Comparison of ENCODE assay signal across 30 cellular contexts in genomic region chr17:75568412-75569255, GRCh38.
"Had no signal": no experiment of that assay in that cellular context is flagged by ENCODE, and none has a peak within 500 bp of the region (broad histone marks: within the 10 kb centered on the region; RNA-seq: fewer than 3 reads in every experiment).

No MANE protein-coding gene starts in this region.

- H3K27ac ChIP-seq: brain microvascular endothelial cell, epithelial cell of prostate, esophagus squamous epithelium, gastroesophageal sphincter had no signal

- H3K9me3 ChIP-seq: esophagus squamous epithelium, gastroesophageal sphincter had no signal

- FAIRE-seq: astrocyte, colon, endometrium, endothelial cell of umbilical vein had no signal

- H3K4me3 ChIP-seq: esophagus squamous epithelium, gastroesophageal sphincter had no signal

- H3K9me3 Mint-ChIP-seq: activated CD8-positive, alpha-beta T cell treated with anti-CD3 and anti-CD28 coated beads for 36 hours; activated T-cell treated with anti-CD3 and anti-CD28 coated beads, Interleukin-2, amount 50 U/mL, for 4 hours; activated T-helper 17 cell treated with anti-CD3 and anti-CD28 coated beads, Interleukin-2, amount 50 U/mL, for 72 hours; effector memory CD8-positive, alpha-beta T cell; WTC11 had no signal

- H3K4me1 ChIP-seq: gastroesophageal sphincter had no signal

- H3K27me3 Mint-ChIP-seq: activated CD8-positive, alpha-beta T cell treated with anti-CD3 and anti-CD28 coated beads for 36 hours; activated naive CD8-positive, alpha-beta T cell; activated T-helper 17 cell treated with anti-CD3 and anti-CD28 coated beads, Interleukin-2, amount 50 U/mL, for 72 hours; effector memory CD8-positive, alpha-beta T cell had no signal

- H3K27me3 ChIP-seq: brain microvascular endothelial cell, esophagus squamous epithelium, gastroesophageal sphincter had no signal

- H3K4me1 Mint-ChIP-seq: activated T-helper 17 cell treated with anti-CD3 and anti-CD28 coated beads, Interleukin-2, amount 50 U/mL, for 72 hours; WTC11 had no signal

- H3K27ac Mint-ChIP-seq: activated CD8-positive, alpha-beta T cell treated with anti-CD3 and anti-CD28 coated beads for 36 hours; activated naive CD8-positive, alpha-beta T cell; activated T-helper 17 cell treated with anti-CD3 and anti-CD28 coated beads, Interleukin-2, amount 50 U/mL, for 72 hours; WTC11 had no signal

- DNase-seq: activated CD4-positive, alpha-beta T cell treated with anti-CD3 and anti-CD28 coated beads for 48 hours; activated CD4-positive, alpha-beta T cell treated with anti-CD3 and anti-CD28 coated beads, Interleukin-2, amount 50 U/mL, for 1 hour; activated CD4-positive, alpha-beta T cell treated with anti-CD3 and anti-CD28 coated beads, Interleukin-2, amount 50 U/mL, for 48 hours; activated CD8-positive, alpha-beta memory T cell treated with anti-CD3 and anti-CD28 coated beads for 24 hours; activated CD8-positive, alpha-beta T cell treated with anti-CD3 and anti-CD28 coated beads for 36 hours; activated effector memory CD4-positive, alpha-beta T cell treated with Interleukin-2 at 50 U/mL for 16 hours; activated gamma-delta T cell treated with Interleukin-2 at 50 U/mL for 16 hours; activated naive CD4-positive, alpha-beta T cell treated with anti-CD3 and anti-CD28 coated beads, Interleukin-2, amount 50 U/mL, for 16 hours; activated naive CD4-positive, alpha-beta T cell treated with Interleukin-2 at 50 U/mL for 16 hours; activated T-cell treated with anti-CD3 and anti-CD28 coated beads, Interleukin-2, amount 50 U/mL, for 4 hours; amniotic stem cell; anterior cingulate cortex; brain microvascular endothelial cell; caudate nucleus; cortex of kidney; dermis blood vessel endothelial cell; effector CD4-positive, alpha-beta T cell; effector memory CD8-positive, alpha-beta T cell; esophagus squamous epithelium; foreskin melanocyte; T-helper 2 cell had no signal

- H3K36me3 ChIP-seq: brain microvascular endothelial cell had no signal

- H3K4me3 Mint-ChIP-seq: activated CD8-positive, alpha-beta T cell treated with anti-CD3 and anti-CD28 coated beads for 36 hours; activated naive CD8-positive, alpha-beta T cell; activated T-cell treated with anti-CD3 and anti-CD28 coated beads, Interleukin-2, amount 50 U/mL, for 4 hours; activated T-helper 17 cell treated with anti-CD3 and anti-CD28 coated beads, Interleukin-2, amount 50 U/mL, for 72 hours; effector memory CD8-positive, alpha-beta T cell; WTC11 had no signal
